ENCODE assay signal across 11 cellular contexts in genomic region chr22:19755722-19756287, GRCh38. TPM values are rescaled to one million over a fixed set of nuclear protein-coding genes. Genes with fewer than 3 reads are reported as not detected.
A peak's percentile ranks its signal among the peaks of the same experiment; 100 is the strongest.
DNase-seq lines count a peak whose midpoint lies in the region; ATAC-seq and TF ChIP-seq lines count a peak whose summit lies in the region.
"Had no signal": no experiment of that assay in that cellular context is flagged by ENCODE, and none has a peak within 500 bp of the region (broad histone marks: within the 10 kb centered on the region; RNA-seq: fewer than 3 reads in every experiment).

No MANE protein-coding gene starts in this region.

- 26% methylated on average over 13 of the region's 26 CpGs for WGBS in SK-N-SH (ENCODE audit: low lambda C conversion rate)
- 4% methylated on average over 9 of the region's 26 CpGs; no CpG with 5 or more reads in 1 of the 2 donors for WGBS in gastroesophageal sphincter (ENCODE audit: low coverage in 1 of 2), 2 donors

- CTCF ChIA-PET in Caco-2 (lab: Charles Lee), result interaction anchor here (0.7 to 3.1 kb wide), 16 partner anchors 10 to 207 kb away, joined by 3 to 21 read pairs (median 4); partner anchors contain the start of genes GNB1L, GP1BB and RTL10
- CTCF ChIA-PET in SK-N-SH (lab: Yijun Ruan, JAX), result interaction anchor here (0.6 to 2.5 kb wide), 26 partner anchors 8 to 161 kb away, joined by 3 to 15 read pairs (median 4); no protein-coding TSS in a partner anchor

- TF ChIP-seq RAD21 in SK-N-SH (IDR thresholded peaks at IDR 0.05; ENCODE audit: low read length), result no peak

- no peaks in the 10 kb centered on the region for H3K9me3 ChIP-seq in Caco-2
- H3K9me3 ChIP-seq in SK-N-SH, result no peaks in the 10 kb centered on the region
- H3K9me3 ChIP-seq in iPS-15b (ENCODE audit: control insufficient read depth, insufficient read depth, low read length), result no peaks in the 10 kb centered on the region
- no peaks in the 10 kb centered on the region for H3K9me3 ChIP-seq in gastroesophageal sphincter

- H3K4me3 ChIP-seq in AG09309 (ENCODE audit: control insufficient read depth, low read depth, low read length), result no peak overlapping the region
- H3K4me3 ChIP-seq in Caco-2 (ENCODE audit: low read depth, low read length), result no peak overlapping the region
- no peak overlapping the region for H3K4me3 ChIP-seq in SK-N-SH (ENCODE audit: low read depth in 2 of 2, low read length in 1 of 2)
- H3K4me3 ChIP-seq in iPS-15b (ENCODE audit: low read depth, low read length), result peak overlapping the region; percentile 45
- H3K4me3 ChIP-seq in gastroesophageal sphincter, result no peak overlapping the region

- H3K9ac ChIP-seq in SK-N-SH, result no peak overlapping the region
- H3K9ac ChIP-seq in iPS-15b (ENCODE audit: low read depth, low read length), result no peak overlapping the region

- H3K27ac ChIP-seq in SK-N-SH (ENCODE audit: low read depth in 2 of 2, low read length in 1 of 2) (no peak overlapping the region), gastroesophageal sphincter (no peak overlapping the region)
- H3K27ac ChIP-seq: HL-60, WERI-Rb-1 had no signal

- H3K4me1 ChIP-seq in Caco-2 (peaks cover 25% of the 10 kb centered on the region), SK-N-SH (ENCODE audit: control insufficient read depth in 1 of 2, insufficient read depth in 2 of 2, low read depth in 1 of 2, low read length in 1 of 2) (peaks cover 0 to 6% of the 10 kb centered on the region in 2 experiments; a peak in 2 of 4 replicates), iPS-15b (ENCODE audit: control insufficient read depth, insufficient read depth, low read length) (peaks cover 2% of the 10 kb centered on the region), gastroesophageal sphincter (peaks cover 0 to 52% (median 23%) of the 10 kb centered on the region in 3 donors)

- H3K9me2 ChIP-seq in SK-N-SH, result no peaks in the 10 kb centered on the region

- TF ChIP-seq CTCF in AG09309 (IDR thresholded peaks at IDR 0.05; ENCODE audit: control insufficient read depth, insufficient read depth, low read depth, low read length, missing control alignments), result peak; percentile 12
- TF ChIP-seq CTCF in Caco-2 (IDR thresholded peaks at IDR 0.05; ENCODE audit: insufficient read depth in 1 of 2, low read depth in 1 of 2, low read length in 1 of 2, severe bottlenecking in 1 of 2, unreplicated experiment in 1 of 2), result no peak
- TF ChIP-seq CTCF in SK-N-SH (IDR thresholded peaks at IDR 0.05), result no peak; the same call in 1 of the 2 replicates
- TF ChIP-seq CTCF in gastroesophageal sphincter (IDR thresholded peaks at IDR 0.05), result no peak

- TF ChIP-seq EP300 in SK-N-SH (IDR thresholded peaks at IDR 0.05; ENCODE audit: borderline replicate concordance in 1 of 2, low read depth in 1 of 2, low read length in 1 of 2) (no peak), gastroesophageal sphincter (IDR thresholded peaks at IDR 0.05) (no peak)

- H3K27me3 ChIP-seq in Caco-2 (replicated peaks; ENCODE audit: control insufficient read depth, insufficient read depth, low read length) (no peaks in the 10 kb centered on the region; the same call in 1 of the 2 replicates), SK-N-SH (ENCODE audit: insufficient read depth) (peaks cover 53% of the 10 kb centered on the region), iPS-15b (ENCODE audit: control insufficient read depth, insufficient read depth, low read length) (peaks cover 82% of the 10 kb centered on the region), gastroesophageal sphincter (peaks cover 94% of the 10 kb centered on the region)

- H3K4me1 Mint-ChIP-seq in Caco-2 (ENCODE audit: low read depth, unreplicated experiment), result peaks cover 17% of the 10 kb centered on the region

- peak overlapping the region; percentile 67 for H3K4me3 Mint-ChIP-seq in Caco-2 (ENCODE audit: unreplicated experiment)

- no peaks in the 10 kb centered on the region for H4K20me1 ChIP-seq in SK-N-SH (ENCODE audit: insufficient read depth)

- no peak overlapping the region for H3K27ac Mint-ChIP-seq in Caco-2 (ENCODE audit: unreplicated experiment)

- no peak for DNase-seq in AG09309 (ENCODE audit: low read depth)
- no peak for DNase-seq in Caco-2
- peak; percentile 71 for DNase-seq in SK-N-SH
- DNase-seq in NCI-H345 (lab: John Stamatoyannopoulos, UW), result no peak
- no peak for DNase-seq in sciatic nerve (ENCODE audit: low spot score)
- DNase-seq: C1 segment of cervical spinal cord had no signal

- H3K27me3 Mint-ChIP-seq in Caco-2 (ENCODE audit: insufficient read depth, unreplicated experiment), result peaks cover 7% of the 10 kb centered on the region

- TF ChIP-seq POLR2A in gastroesophageal sphincter (IDR thresholded peaks at IDR 0.05), result no peak

- BruUV-seq in Caco-2 (replicated peaks; lab: Mats Ljungman, UMichigan), result no TSS peak

- intact Hi-C loops in Caco-2 (cut with micrococcal nuclease; ENCODE audit: unreplicated experiment) (loop anchor here (1.0 kb wide), 1 partner anchor 154 kb away; no protein-coding TSS in a partner anchor), sciatic nerve (cut with DNase I) (no loop called here)

- H3K36me3 Mint-ChIP-seq in Caco-2 (ENCODE audit: insufficient read depth, unreplicated experiment), result no peaks in the 10 kb centered on the region

- H3K36me3 ChIP-seq in Caco-2 (ENCODE audit: control insufficient read depth, insufficient read depth, low read length) (no peaks in the 10 kb centered on the region), SK-N-SH (replicated peaks in 1 of 2; ENCODE audit: control insufficient read depth in 1 of 2, insufficient read depth in 2 of 2, low read length in 1 of 2) (no peaks in the 10 kb centered on the region), iPS-15b (ENCODE audit: control insufficient read depth, insufficient read depth, low read length) (peaks cover 3% of the 10 kb centered on the region), gastroesophageal sphincter (no peaks in the 10 kb centered on the region)
- H3K36me3 ChIP-seq: WERI-Rb-1 had no signal

- no peaks in the 10 kb centered on the region for H3K9me3 Mint-ChIP-seq in Caco-2 (ENCODE audit: unreplicated experiment)

- H2AFZ ChIP-seq in SK-N-SH (ENCODE audit: low read depth), result no peak overlapping the region

- ATAC-seq in gastroesophageal sphincter (no peak), GM18907 (IDR thresholded peaks at IDR 0.05; ENCODE audit: unreplicated experiment) (no peak), sciatic nerve (no peak)

- no peaks in the 10 kb centered on the region for H3F3A ChIP-seq in SK-N-SH (replicated peaks; ENCODE audit: insufficient read depth)

- H3K4me2 ChIP-seq in SK-N-SH, result peak overlapping the region; percentile 41; the same call in 1 of the 2 replicates

- POLR2A ChIA-PET in Caco-2 (lab: Charles Lee) (no interaction called here), SK-N-SH (lab: Yijun Ruan, JAX) (no interaction called here)

- H3K79me2 ChIP-seq in SK-N-SH (ENCODE audit: insufficient read depth), result no peaks in the 10 kb centered on the region

TF ChIP-seq in SK-N-SH, 30 proteins besides CTCF, POLR2A, EP300 and RAD21:
- TF ChIP-seq USF1 (IDR thresholded peaks at IDR 0.05; ENCODE audit: borderline replicate concordance, low read depth) (no peak), ZBTB33 (IDR thresholded peaks at IDR 0.05; ENCODE audit: borderline replicate concordance, low read depth) (no peak), IRF3 (IDR thresholded peaks at IDR 0.05; ENCODE audit: low read depth, low read length) (no peak), MEF2A (IDR thresholded peaks at IDR 0.05; ENCODE audit: borderline replicate concordance, low read depth) (no peak)
TF ChIP-seq in SK-N-SH: peak in this region for 0.

RNA-seq across cellular contexts. Expression of gene TBX1, which starts 4.8 kb away (rescaled TPM):
- total RNA-seq in Caco-2 (2022), result 4.2 and 5.3 TPM in 2 replicates
- polyA plus RNA-seq in SK-N-SH (2012; rRNA removed), result not detected in 2 replicates
- 0.07 TPM in 1 of 2 replicates, not detected in the other for polyA plus RNA-seq in SK-N-SH (2012; cell fraction: cytosol; rRNA removed)
- 0.29 and 0.41 TPM in 2 replicates for polyA plus RNA-seq in SK-N-SH (2012; cell fraction: nucleus; rRNA removed)
- total RNA-seq in gastroesophageal sphincter, result 1 to 10 TPM in 2 of 4 donors, under 1 TPM in 2; 0.31 to 2.7 (median 1.2) TPM
- 4.2 TPM for total RNA-seq in sciatic nerve

RNA-seq across cellular contexts. Expression of gene GP1BB, which starts 32.5 kb away (rescaled TPM):
- total RNA-seq in Caco-2 (2022) (0.39 and 1.0 TPM in 2 replicates), gastroesophageal sphincter (10 to 100 TPM in 1 of 4 donors, 1 to 10 TPM in 3; 2.0 to 12.5 (median 5.6) TPM), sciatic nerve (4.1 TPM)
- 0.49 and 1.5 TPM in 2 replicates for polyA plus RNA-seq in SK-N-SH (2012; rRNA removed)
- polyA plus RNA-seq in SK-N-SH (2012; cell fraction: cytosol; rRNA removed), result 0.49 and 0.85 TPM in 2 replicates
- polyA plus RNA-seq in SK-N-SH (2012; cell fraction: nucleus; rRNA removed), result 7.2 and 43.4 TPM in 2 replicates

RNA-seq across cellular contexts. Expression of gene SEPTIN5, which starts 41.5 kb away (rescaled TPM):
- total RNA-seq in Caco-2 (2022) (1.00 and 1.3 TPM in 2 replicates), gastroesophageal sphincter (10 to 100 TPM; 21.9 to 51.1 (median 26.4) TPM), sciatic nerve (22.5 TPM)
- 10.4 and 14.0 TPM in 2 replicates for polyA plus RNA-seq in SK-N-SH (2012; rRNA removed)
- 6.1 and 11.1 TPM in 2 replicates for polyA plus RNA-seq in SK-N-SH (2012; cell fraction: cytosol; rRNA removed)
- 34.8 and 52.6 TPM in 2 replicates for polyA plus RNA-seq in SK-N-SH (2012; cell fraction: nucleus; rRNA removed)
